ENCODE assay signal across 1 cellular context in the genomic region with DNA sequence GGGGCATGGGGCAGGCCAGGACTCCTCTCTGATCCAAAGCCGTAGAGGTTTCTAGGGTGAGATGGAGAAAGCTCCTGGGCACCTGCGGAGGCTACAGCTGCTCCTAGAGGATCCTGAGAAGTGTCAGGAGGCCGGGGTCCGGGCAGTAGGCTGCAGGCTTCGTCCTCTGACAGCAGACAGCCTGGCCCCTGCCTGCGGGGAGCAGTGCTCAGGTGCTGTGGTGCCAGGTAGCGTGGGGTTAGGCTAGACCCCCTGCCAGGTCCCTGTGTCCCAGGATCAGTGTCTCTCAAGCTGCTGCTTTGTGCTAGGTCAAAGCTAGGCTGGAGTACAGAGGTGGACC.
TF ChIP-seq lines count a peak whose summit lies in the region.

No MANE protein-coding gene starts in this region.

TF ChIP-seq in K562, 482 proteins besides CTCF, POLR2A, EP300 and RAD21:
- 0 out of 2 replicates have a peak, but pooled peaks have one; percentile 28 for TF ChIP-seq ZBTB7A (IDR thresholded peaks at IDR 0.05; ENCODE audit: borderline replicate concordance, control insufficient read depth, low read depth, low read length)
- no peak for TF ChIP-seq PHB2 (IDR thresholded peaks at IDR 0.05; ENCODE audit: low read depth)
